16 cellular contexts compared by ENCODE assay signal in genomic region chr1:228099331-228099732, GRCh38. TPM values are rescaled to one million over a fixed set of nuclear protein-coding genes. Genes with fewer than 3 reads are reported as not detected.
DNase-seq lines count a peak whose midpoint lies in the region; ATAC-seq, FAIRE-seq and TF ChIP-seq lines count a peak whose summit lies in the region.
"Had no signal": no experiment of that assay in that cellular context is flagged by ENCODE, and none has a peak within 500 bp of the region (broad histone marks: within the 10 kb centered on the region; RNA-seq: fewer than 3 reads in every experiment).

No MANE protein-coding gene starts in this region.

- H3K36me3 Mint-ChIP-seq in CD14-positive monocyte (peaks cover 41 to 58% of the 10 kb centered on the region in 2 donors), natural killer cell (peaks cover 7% of the 10 kb centered on the region)
- peaks cover 51% of the 10 kb centered on the region for H3K36me3 Mint-ChIP-seq in activated CD4-positive, alpha-beta memory T cell treated with anti-CD3 and anti-CD28 coated beads, Interleukin-2, amount 10 ng/mL, durations not matched to agents 7 days and 5 days (ENCODE audit: low read depth)

- FAIRE-seq in D721Med (lab: Jason Lieb, UNC): no peak
- FAIRE-seq: colon, keratinocyte had no signal

- CTCF ChIA-PET in activated CD4-positive, alpha-beta memory T cell treated with anti-CD3 and anti-CD28 coated beads, Interleukin-2, amount 10 ng/mL, durations not matched to agents 7 days and 5 days (lab: Charles Lee): interaction anchor here (0.9 to 1.5 kb wide), 4 partner anchors 15 to 100 kb away, joined by 3 to 7 read pairs (median 4); partner anchors contain the start of gene IBA57

- H3K27ac ChIP-seq in brain microvascular endothelial cell (no peak overlapping the region), colonic mucosa (no peak overlapping the region)
- H3K27ac ChIP-seq: BLaER1 treated with 17β-estradiol and CSF1 and Interleukin-3, amounts not matched to agents 10 nM and 100 nM; parathyroid adenoma; SK-N-MC had no signal

- H3K4me1 ChIP-seq in colonic mucosa: peaks cover 13% of the 10 kb centered on the region
- H3K4me1 ChIP-seq: parathyroid adenoma had no signal

- H3K9me3 Mint-ChIP-seq in CD14-positive monocyte (peaks cover 4 to 7% (median 5%) of the 10 kb centered on the region in 7 donors), natural killer cell (peaks cover 3 to 8% of the 10 kb centered on the region in 2 donors)
- H3K9me3 Mint-ChIP-seq in activated CD4-positive, alpha-beta memory T cell treated with anti-CD3 and anti-CD28 coated beads, Interleukin-2, amount 10 ng/mL, durations not matched to agents 7 days and 5 days: peaks cover 11% of the 10 kb centered on the region

- H3K27me3 ChIP-seq in brain microvascular endothelial cell (replicated peaks): no peaks in the 10 kb centered on the region
- H3K27me3 ChIP-seq in colonic mucosa: no peaks in the 10 kb centered on the region
- H3K27me3 ChIP-seq: BLaER1 treated with 17β-estradiol and CSF1 and Interleukin-3, amounts not matched to agents 10 nM and 100 nM had no signal

- H3K27ac Mint-ChIP-seq in CD14-positive monocyte (peak overlapping the region in 4 of 7 donors; percentile 8 to 61 (median 40)), natural killer cell (peak overlapping the region; percentile 68 to 79)
- H3K27ac Mint-ChIP-seq in activated CD4-positive, alpha-beta memory T cell treated with anti-CD3 and anti-CD28 coated beads, Interleukin-2, amount 10 ng/mL, durations not matched to agents 7 days and 5 days: no peak overlapping the region

- intact Hi-C loops in CD14-positive monocyte (cut with micrococcal nuclease) (no loop called here), natural killer cell (cut with micrococcal nuclease) (no loop called here), colonic mucosa (cut with DNase I) (no loop called here)

- ATAC-seq in natural killer cell (no peak), GM18868 (IDR thresholded peaks at IDR 0.05; ENCODE audit: unreplicated experiment) (no peak)

- in situ Hi-C loops in brain microvascular endothelial cell (cut with HindIII; ENCODE audit: low pct_ligation_motif_present, low sequenced_read_pairs): no loop called here

- no peak for TF ChIP-seq CTCF in CD14-positive monocyte (IDR thresholded peaks at IDR 0.05)
- TF ChIP-seq CTCF in D721Med (IDR thresholded peaks at IDR 0.05; ENCODE audit: insufficient read depth, missing control alignments): no peak
- TF ChIP-seq CTCF in natural killer cell (IDR thresholded peaks at IDR 0.05): no peak
- no peak for TF ChIP-seq CTCF in brain microvascular endothelial cell (IDR thresholded peaks at IDR 0.05; ENCODE audit: low read depth, low read length, missing control alignments)
- no peak for TF ChIP-seq CTCF in colonic mucosa (IDR thresholded peaks at IDR 0.05)

- H3K36me3 ChIP-seq in brain microvascular endothelial cell (replicated peaks) (peaks cover 40% of the 10 kb centered on the region), colonic mucosa (peaks cover 14% of the 10 kb centered on the region)

- H3K4me3 Mint-ChIP-seq in CD14-positive monocyte (no peak overlapping the region), natural killer cell (peak overlapping the region; percentile 37)
- H3K4me3 Mint-ChIP-seq in activated CD4-positive, alpha-beta memory T cell treated with anti-CD3 and anti-CD28 coated beads, Interleukin-2, amount 10 ng/mL, durations not matched to agents 7 days and 5 days: no peak overlapping the region

- no peaks in the 10 kb centered on the region for H3K9me3 ChIP-seq in colonic mucosa

- H3K4me1 Mint-ChIP-seq in CD14-positive monocyte (peaks cover 44% of the 10 kb centered on the region), natural killer cell (peaks cover 53 to 55% of the 10 kb centered on the region in 2 donors)
- peaks cover 36% of the 10 kb centered on the region for H3K4me1 Mint-ChIP-seq in activated CD4-positive, alpha-beta memory T cell treated with anti-CD3 and anti-CD28 coated beads, Interleukin-2, amount 10 ng/mL, durations not matched to agents 7 days and 5 days

- H3K9ac ChIP-seq in colonic mucosa (ENCODE audit: low read depth in 2 of 2, low read length in 2 of 2): no peak overlapping the region
- H3K9ac ChIP-seq: BLaER1 treated with 17β-estradiol and CSF1 and Interleukin-3, amounts not matched to agents 10 nM and 100 nM; parathyroid adenoma had no signal

- H3K4me3 ChIP-seq in brain microvascular endothelial cell (ENCODE audit: low read depth, low read length): no peak overlapping the region
- no peak overlapping the region for H3K4me3 ChIP-seq in colonic mucosa
- H3K4me3 ChIP-seq: BLaER1 treated with 17β-estradiol and CSF1 and Interleukin-3, amounts not matched to agents 10 nM and 100 nM; SK-N-MC had no signal

- peaks cover 0 to 4% (median 3%) of the 10 kb centered on the region in 3 donors for H3K27me3 Mint-ChIP-seq in CD14-positive monocyte (ENCODE audit: low read depth in 3 of 3)
- H3K27me3 Mint-ChIP-seq in activated CD4-positive, alpha-beta memory T cell treated with anti-CD3 and anti-CD28 coated beads, Interleukin-2, amount 10 ng/mL, durations not matched to agents 7 days and 5 days: no peaks in the 10 kb centered on the region
- H3K27me3 Mint-ChIP-seq in natural killer cell (ENCODE audit: low read depth in 2 of 2): no peaks in the 10 kb centered on the region

- DNase-seq in CD14-positive monocyte (ENCODE audit: low spot score): no peak
- peak; percentile 13 for DNase-seq in D721Med (ENCODE audit: insufficient read length, low spot score)
- DNase-seq in activated CD4-positive, alpha-beta memory T cell treated with anti-CD3 and anti-CD28 coated beads, Interleukin-2, amount 10 ng/mL, durations not matched to agents 7 days and 5 days: peak; percentile 15
- no peak for DNase-seq in natural killer cell
- no peak for DNase-seq in brain microvascular endothelial cell
- no peak for DNase-seq in colonic mucosa
- DNase-seq in activated CD4-positive, alpha-beta T cell treated with anti-CD3 and anti-CD28 coated beads, Interleukin-2, amount 50 U/mL, for 4 hours: no peak
- DNase-seq: EL, erythroblast, NCI-H1436 treated with DMSO at 0.1 percent for 48 hours had no signal

- POLR2A ChIA-PET in activated CD4-positive, alpha-beta memory T cell treated with anti-CD3 and anti-CD28 coated beads, Interleukin-2, amount 10 ng/mL, durations not matched to agents 7 days and 5 days (lab: Charles Lee): interaction anchor here (1.2 to 3.0 kb wide), 6 partner anchors 8 to 341 kb away, joined by 4 to 28 read pairs (median 8); partner anchors contain the start of gene ARF1

RNA-seq across cellular contexts. Expression of gene C1orf35, which starts 3.8 kb away (rescaled TPM):
- 10 to 100 TPM in 1 of 2 donors, 1 to 10 TPM in 1; 6.9 to 10.6 TPM for polyA plus RNA-seq in CD14-positive monocyte
- total RNA-seq in activated CD4-positive, alpha-beta memory T cell treated with anti-CD3 and anti-CD28 coated beads, Interleukin-2, amount 10 ng/mL, durations not matched to agents 7 days and 5 days: 10 to 100 TPM; 17.8 to 18.9 TPM
- total RNA-seq in natural killer cell (10 to 100 TPM; 18.9 to 21.6 (median 19.6) TPM), colonic mucosa (10 to 100 TPM; 14.9 to 26.4 TPM)

RNA-seq across cellular contexts. Expression of gene MRPL55, which starts 9.8 kb away (rescaled TPM):
- 100 to 1,000 TPM in 1 of 2 donors, 10 to 100 TPM in 1; 99.8 to 104 TPM for polyA plus RNA-seq in CD14-positive monocyte
- total RNA-seq in activated CD4-positive, alpha-beta memory T cell treated with anti-CD3 and anti-CD28 coated beads, Interleukin-2, amount 10 ng/mL, durations not matched to agents 7 days and 5 days: 10 to 100 TPM; 43.1 to 43.9 TPM
- total RNA-seq in natural killer cell (10 to 100 TPM; 50.0 to 70.6 (median 64.1) TPM), colonic mucosa (10 to 100 TPM; 33.0 to 60.7 TPM)

RNA-seq across cellular contexts. Expression of gene ARF1, which starts 16.8 kb away (rescaled TPM):
- polyA plus RNA-seq in CD14-positive monocyte: 100 to 1,000 TPM; 580 to 603 TPM
- 100 to 1,000 TPM; 368 to 376 TPM for total RNA-seq in activated CD4-positive, alpha-beta memory T cell treated with anti-CD3 and anti-CD28 coated beads, Interleukin-2, amount 10 ng/mL, durations not matched to agents 7 days and 5 days
- total RNA-seq in natural killer cell (100 to 1,000 TPM; 368 to 427 (median 424) TPM), colonic mucosa (100 to 1,000 TPM; 522 to 586 TPM)

RNA-seq across cellular contexts. Expression of gene GUK1, which starts 40.7 kb away (rescaled TPM):
- 100 to 1,000 TPM; 262 to 316 TPM for polyA plus RNA-seq in CD14-positive monocyte
- total RNA-seq in activated CD4-positive, alpha-beta memory T cell treated with anti-CD3 and anti-CD28 coated beads, Interleukin-2, amount 10 ng/mL, durations not matched to agents 7 days and 5 days: 100 to 1,000 TPM; 280 to 284 TPM
- 100 to 1,000 TPM; 292 to 313 (median 308) TPM for total RNA-seq in natural killer cell
- total RNA-seq in colonic mucosa: 100 to 1,000 TPM; 178 to 221 TPM

RNA-seq across cellular contexts. Expression of gene GJC2, which starts 50.4 kb away (rescaled TPM):
- not detected for polyA plus RNA-seq in CD14-positive monocyte
- total RNA-seq in activated CD4-positive, alpha-beta memory T cell treated with anti-CD3 and anti-CD28 coated beads, Interleukin-2, amount 10 ng/mL, durations not matched to agents 7 days and 5 days: under 1 TPM; 0.38 to 0.55 TPM
- 1 to 10 TPM; 1.0 to 2.2 (median 1.7) TPM for total RNA-seq in natural killer cell
- total RNA-seq in colonic mucosa: 1 to 10 TPM in 1 of 2 donors, under 1 TPM in 1; 0.69 to 1.2 TPM

Comparison
In these comparisons a context has a peak if more than half of its experiments do, and no peak if none do; other contexts are left out.
1. DNase-seq: peak in D721Med (single experiment) and activated CD4-positive, alpha-beta memory T cell treated with anti-CD3 and anti-CD28 coated beads, Interleukin-2, amount 10 ng/mL, durations not matched to agents 7 days and 5 days (single experiment); none in CD14-positive monocyte (single experiment), natural killer cell (single experiment), brain microvascular endothelial cell (single experiment), colonic mucosa (single experiment) and activated CD4-positive, alpha-beta T cell treated with anti-CD3 and anti-CD28 coated beads, Interleukin-2, amount 50 U/mL, for 4 hours (0 of 2).